ENCODE assay signal across 8 cellular contexts in genomic region chr6:17986656-17987575, GRCh38. TPM values are rescaled to one million over a fixed set of nuclear protein-coding genes. Genes with fewer than 3 reads are reported as not detected.
DNase-seq lines count a peak whose midpoint lies in the region; ATAC-seq and TF ChIP-seq lines count a peak whose summit lies in the region.

No MANE protein-coding gene starts in this region.

- no peak overlapping the region for H3K27ac ChIP-seq in naive thymus-derived CD4-positive, alpha-beta T cell (ENCODE audit: low read depth, low read length)

- ATAC-seq in GM21737 (IDR thresholded peaks at IDR 0.05; ENCODE audit: unreplicated experiment), result peak; percentile 21
- no peak for ATAC-seq in activated CD8-positive, alpha-beta T cell treated with anti-CD3 and anti-CD28 coated beads for 36 hours
- peak; percentile 48 for ATAC-seq in naive thymus-derived CD4-positive, alpha-beta T cell

- TF ChIP-seq RAD21 in Ishikawa (IDR thresholded peaks at IDR 0.05; ENCODE audit: low read depth), result no peak

- peak overlapping the region; percentile 85 for H3K4me3 ChIP-seq in fibroblast of the aortic adventitia (ENCODE audit: low read depth, low read length)
- H3K4me3 ChIP-seq in naive thymus-derived CD4-positive, alpha-beta T cell (ENCODE audit: low read length), result no peak overlapping the region

- TF ChIP-seq EP300 in Ishikawa (IDR thresholded peaks at IDR 0.05; ENCODE audit: borderline replicate concordance), result no peak

- peaks cover 13% of the 10 kb centered on the region for H3K4me1 Mint-ChIP-seq in activated CD8-positive, alpha-beta T cell treated with anti-CD3 and anti-CD28 coated beads for 36 hours (ENCODE audit: low read depth)
- H3K4me1 Mint-ChIP-seq in naive thymus-derived CD4-positive, alpha-beta T cell, result peaks cover 5 to 25% (median 12%) of the 10 kb centered on the region in 7 donors

- H3K36me3 Mint-ChIP-seq in activated CD8-positive, alpha-beta T cell treated with anti-CD3 and anti-CD28 coated beads for 36 hours (ENCODE audit: low read depth), result no peaks in the 10 kb centered on the region
- no peaks in the 10 kb centered on the region for H3K36me3 Mint-ChIP-seq in naive thymus-derived CD4-positive, alpha-beta T cell

- peaks cover 68% of the 10 kb centered on the region for H3K27me3 Mint-ChIP-seq in activated CD8-positive, alpha-beta T cell treated with anti-CD3 and anti-CD28 coated beads for 36 hours
- peaks cover 32 to 70% (median 43%) of the 10 kb centered on the region in 5 donors for H3K27me3 Mint-ChIP-seq in naive thymus-derived CD4-positive, alpha-beta T cell

- TF ChIP-seq CTCF in activated CD8-positive, alpha-beta T cell treated with anti-CD3 and anti-CD28 coated beads for 36 hours (IDR thresholded peaks at IDR 0.05), result no peak
- TF ChIP-seq CTCF in fibroblast of the aortic adventitia (IDR thresholded peaks at IDR 0.05; ENCODE audit: insufficient read depth, low read length), result no peak

- POLR2A ChIA-PET in activated CD8-positive, alpha-beta T cell treated with anti-CD3 and anti-CD28 coated beads for 36 hours (lab: Charles Lee), result no interaction called here
- POLR2A ChIA-PET in naive thymus-derived CD4-positive, alpha-beta T cell (lab: Charles Lee), result no interaction called here

- no peak overlapping the region for H3K27ac Mint-ChIP-seq in activated CD8-positive, alpha-beta T cell treated with anti-CD3 and anti-CD28 coated beads for 36 hours
- H3K27ac Mint-ChIP-seq in naive thymus-derived CD4-positive, alpha-beta T cell, result no peak overlapping the region

- DNase-seq in NCI-H2171 treated with DMSO at 0.1 percent for 48 hours (lab: John Stamatoyannopoulos, UW), result peak; percentile 38
- no peak for DNase-seq in NCI-H2171 (lab: John Stamatoyannopoulos, UW)
- DNase-seq in activated CD8-positive, alpha-beta T cell treated with anti-CD3 and anti-CD28 coated beads for 36 hours, result peak; percentile 13
- peak; percentile 54 for DNase-seq in fibroblast of the aortic adventitia (ENCODE audit: low read depth)
- peak in 2 of 9 donors; percentile 1 to 12 for DNase-seq in naive thymus-derived CD4-positive, alpha-beta T cell
- DNase-seq in stimulated activated naive CD4-positive, alpha-beta T cell (lab: John Stamatoyannopoulos, UW), result no peak

- CTCF ChIA-PET in activated CD8-positive, alpha-beta T cell treated with anti-CD3 and anti-CD28 coated beads for 36 hours (lab: Charles Lee), result interaction anchor here (1.0 kb wide), 1 partner anchor 135 kb away, joined by 3 read pairs; the partner anchor contains the start of gene NHLRC1
- CTCF ChIA-PET in naive thymus-derived CD4-positive, alpha-beta T cell (lab: Charles Lee), result no interaction called here

- H3K36me3 ChIP-seq in naive thymus-derived CD4-positive, alpha-beta T cell (ENCODE audit: control insufficient read depth in 2 of 3, insufficient read depth in 3 of 3, low read length in 3 of 3), result no peaks in the 10 kb centered on the region

- no peaks in the 10 kb centered on the region for H3K9me3 Mint-ChIP-seq in activated CD8-positive, alpha-beta T cell treated with anti-CD3 and anti-CD28 coated beads for 36 hours
- H3K9me3 Mint-ChIP-seq in naive thymus-derived CD4-positive, alpha-beta T cell, result peaks cover 0 to 2% (median 0%) of the 10 kb centered on the region in 11 donors

- intact Hi-C loops in activated CD8-positive, alpha-beta T cell treated with anti-CD3 and anti-CD28 coated beads for 36 hours (cut with micrococcal nuclease), result loop anchor here (5.0 kb wide), 1 partner anchor 130 kb away; no protein-coding TSS in a partner anchor
- intact Hi-C loops in naive thymus-derived CD4-positive, alpha-beta T cell (cut with micrococcal nuclease), result loop anchor here (5.0 to 10.0 kb wide), 2 partner anchors 138 to 170 kb away; partner anchors contain the start of genes KDM1B (in 1 of the 2), NHLRC1 (in 1 of the 2) and TPMT (in 1 of the 2)

- H3K27me3 ChIP-seq in naive thymus-derived CD4-positive, alpha-beta T cell (ENCODE audit: control insufficient read depth in 2 of 2, insufficient read depth in 2 of 2, low read length in 2 of 2), result peaks cover 0 to 5% of the 10 kb centered on the region in 2 donors

- peaks cover 6 to 7% of the 10 kb centered on the region in 2 donors for H3K4me1 ChIP-seq in naive thymus-derived CD4-positive, alpha-beta T cell (ENCODE audit: control insufficient read depth in 2 of 2, insufficient read depth in 2 of 2, low read length in 2 of 2)

- H3K9me3 ChIP-seq in naive thymus-derived CD4-positive, alpha-beta T cell (ENCODE audit: control insufficient read depth in 2 of 3, low read length in 3 of 3), result no peaks in the 10 kb centered on the region

- H3K4me3 Mint-ChIP-seq in activated CD8-positive, alpha-beta T cell treated with anti-CD3 and anti-CD28 coated beads for 36 hours, result peak overlapping the region; percentile 56
- peak overlapping the region; percentile 55 to 85 (median 76) for H3K4me3 Mint-ChIP-seq in naive thymus-derived CD4-positive, alpha-beta T cell

TF ChIP-seq in Ishikawa, 13 proteins besides CTCF, POLR2A, EP300 and RAD21:
- peak; percentile 22; the same call in 1 of the 2 replicates for TF ChIP-seq TAF1 (IDR thresholded peaks at IDR 0.05; ENCODE audit: low read depth)
- TF ChIP-seq ZBTB7A (IDR thresholded peaks at IDR 0.05; ENCODE audit: low read depth), result no peak
- TF ChIP-seq MAX (IDR thresholded peaks at IDR 0.05), result 0 out of 2 replicates have a peak, but pooled peaks have one; percentile 25
- TF ChIP-seq REST (IDR thresholded peaks at IDR 0.05; ENCODE audit: low read depth), result peak; percentile 10; the same call in 1 of the 2 replicates
- peak; percentile 49; the same call in 1 of the 2 replicates for TF ChIP-seq YY1 (IDR thresholded peaks at IDR 0.05; ENCODE audit: low read depth)
- TF ChIP-seq USF1 (IDR thresholded peaks at IDR 0.05), result no peak

RNA-seq across cellular contexts. Expression of gene KIF13A, which starts 0.5 kb away (rescaled TPM):
- total RNA-seq in activated CD8-positive, alpha-beta T cell treated with anti-CD3 and anti-CD28 coated beads for 36 hours, result not detected
- total RNA-seq in fibroblast of the aortic adventitia (ENCODE audit: low replicate concordance), result 53.2 and 86.8 TPM in 2 replicates
- 10 to 100 TPM in 1 of 5 experiments, 1 to 10 TPM in 1, under 1 TPM in 3; 0.05 to 21.0 (median 0.97) TPM for total RNA-seq in naive thymus-derived CD4-positive, alpha-beta T cell
- polyA plus RNA-seq in naive thymus-derived CD4-positive, alpha-beta T cell, result not detected

Comparison
In these comparisons a context has a peak if more than half of its experiments do, and no peak if none do; other contexts are left out.
1. DNase-seq: peak in NCI-H2171 treated with DMSO at 0.1 percent for 48 hours (single experiment), activated CD8-positive, alpha-beta T cell treated with anti-CD3 and anti-CD28 coated beads for 36 hours (single experiment) and fibroblast of the aortic adventitia (single experiment); none in NCI-H2171 (single experiment) and stimulated activated naive CD4-positive, alpha-beta T cell (0 of 6).